In genomic region chr12:71174825-71175224, GRCh38 we compare ENCODE assay signal across 9 cellular contexts. TPM values are rescaled to one million over a fixed set of nuclear protein-coding genes. Genes with fewer than 3 reads are reported as not detected.
"Had no signal": no experiment of that assay in that cellular context is flagged by ENCODE, and none has a peak within 500 bp of the region (broad histone marks: within the 10 kb centered on the region; RNA-seq: fewer than 3 reads in every experiment).

No MANE protein-coding gene starts in this region.

- H3K4me3 ChIP-seq: GM23248 had no signal

- H2AFZ ChIP-seq: GM23248 had no signal

- H3K27ac Mint-ChIP-seq: H9 had no signal

- H3K4me3 Mint-ChIP-seq: H9 had no signal

- DNase-seq: GM23248, H9, HCEC 1CT, Karpas-422, KBM-7 had no signal

- FAIRE-seq: H54, HTR-8/SVneo had no signal

- H3K9ac ChIP-seq: GM23248, KMS-11 had no signal

- H3K27ac ChIP-seq: GM23248, KMS-11 had no signal

- H3K4me2 ChIP-seq: KMS-11 had no signal

- H3K4me1 Mint-ChIP-seq: H9 had no signal

RNA-seq across cellular contexts. Expression of gene TSPAN8, which starts 17.0 kb away (rescaled TPM):
- total RNA-seq: GM23248, H1, H9 had no signal
- polyA plus RNA-seq: GM23248, H1 had no signal
